ENCODE assay signal across 9 cellular contexts in genomic region chr16:87956169-87956770, GRCh38. TPM values are rescaled to one million over a fixed set of nuclear protein-coding genes. Genes with fewer than 3 reads are reported as not detected.
DNase-seq lines count a peak whose midpoint lies in the region; ATAC-seq and TF ChIP-seq lines count a peak whose summit lies in the region.
"Had no signal": no experiment of that assay in that cellular context is flagged by ENCODE, and none has a peak within 500 bp of the region (broad histone marks: within the 10 kb centered on the region; RNA-seq: fewer than 3 reads in every experiment).

No MANE protein-coding gene starts in this region.

- no peaks in the 10 kb centered on the region for H3K9me3 Mint-ChIP-seq in WTC11
- H3K9me3 Mint-ChIP-seq in central memory CD8-positive, alpha-beta T cell = no peaks in the 10 kb centered on the region

- intact Hi-C loops in lower leg skin (cut with DNase I; ENCODE audit: low total_unique reads) = no loop called here

- peaks cover 22% of the 10 kb centered on the region for H3K36me3 Mint-ChIP-seq in WTC11
- peaks cover 30% of the 10 kb centered on the region for H3K36me3 Mint-ChIP-seq in central memory CD8-positive, alpha-beta T cell (ENCODE audit: insufficient read depth)

- no peak for TF ChIP-seq CTCF in WTC11 (IDR thresholded peaks at IDR 0.05)
- no peak for TF ChIP-seq CTCF in lower leg skin (IDR thresholded peaks at IDR 0.05)

- no peaks in the 10 kb centered on the region for H3K27me3 Mint-ChIP-seq in WTC11 (ENCODE audit: low read depth)
- no peaks in the 10 kb centered on the region for H3K27me3 Mint-ChIP-seq in central memory CD8-positive, alpha-beta T cell

- H3K4me1 ChIP-seq in mononuclear cell (ENCODE audit: insufficient read depth, low read length) = peaks cover 77% of the 10 kb centered on the region

- 45 to 50% methylated on average over 13 of the region's 13 CpGs for WGBS in lower leg skin, 2 donors

- H3K27me3 ChIP-seq in mononuclear cell (ENCODE audit: insufficient read depth, low read length) = no peaks in the 10 kb centered on the region

- DNase-seq in AML-193 (lab: John Stamatoyannopoulos, UW) (peak; percentile 9 to 17), WTC11 (ENCODE audit: low spot score) (no peak), lower leg skin (ENCODE audit: low spot score in 2 of 2) (no peak)
- DNase-seq in central memory CD8-positive, alpha-beta T cell (ENCODE audit: low spot score in 2 of 2) = peak; percentile 55 to 76
- peak; percentile 71 for DNase-seq in stimulated activated naive CD4-positive, alpha-beta T cell treated with Interleukin-2 at 50 U/mL for 16 hours (lab: John Stamatoyannopoulos, UW)

- H3K4me3 ChIP-seq in mononuclear cell (ENCODE audit: low read length) (peak overlapping the region; percentile 17), lower leg skin (ENCODE audit: low read depth, poor library complexity, severe bottlenecking) (no peak overlapping the region)

- H3K27ac Mint-ChIP-seq in WTC11 = peak overlapping the region; percentile 89
- H3K27ac Mint-ChIP-seq in central memory CD8-positive, alpha-beta T cell (ENCODE audit: low read depth) = peak overlapping the region; percentile 91

- no peak overlapping the region for H3K4me3 Mint-ChIP-seq in WTC11
- H3K4me3 Mint-ChIP-seq in central memory CD8-positive, alpha-beta T cell = peak overlapping the region; percentile 72

- ATAC-seq in HG02610 (IDR thresholded peaks at IDR 0.05; ENCODE audit: unreplicated experiment) (peak; percentile 22), WTC11 (peak; percentile 8; the same call in 1 of the 2 replicates), GM18867 (IDR thresholded peaks at IDR 0.05; ENCODE audit: unreplicated experiment) (no peak)
- ATAC-seq in central memory CD8-positive, alpha-beta T cell (replicated peaks; ENCODE audit: extremely low read depth, poor library complexity, severe bottlenecking) = peak; percentile 71

- H3K9me3 ChIP-seq in mononuclear cell (ENCODE audit: low read depth, low read length) = no peaks in the 10 kb centered on the region

- H3K4me1 Mint-ChIP-seq in WTC11 = peaks cover 40% of the 10 kb centered on the region
- peaks cover 77% of the 10 kb centered on the region for H3K4me1 Mint-ChIP-seq in central memory CD8-positive, alpha-beta T cell

- TF ChIP-seq POLR2A in lower leg skin (IDR thresholded peaks at IDR 0.05) = no peak

- CTCF ChIA-PET in WTC11 (lab: Charles Lee) = interaction anchor here (0.7 to 1.6 kb wide), 6 partner anchors 19 to 177 kb away, joined by 3 to 5 read pairs (median 4); partner anchors contain the start of gene CA5A

- POLR2A ChIA-PET in WTC11 (lab: Charles Lee) = no interaction called here

TF ChIP-seq in WTC11, 78 proteins besides CTCF, POLR2A, EP300 and RAD21 (continues in another document):
- TF ChIP-seq ATF6 (CRISPR knock-in tag; IDR thresholded peaks at IDR 0.05) (no peak), JUN (CRISPR knock-in tag; IDR thresholded peaks at IDR 0.05) (no peak), NR1H2 (CRISPR knock-in tag; IDR thresholded peaks at IDR 0.05) (no peak), NR2C2 (CRISPR knock-in tag; IDR thresholded peaks at IDR 0.05) (no peak), MLX (CRISPR knock-in tag; IDR thresholded peaks at IDR 0.05) (no peak), KAT7 (CRISPR knock-in tag; IDR thresholded peaks at IDR 0.05; ENCODE audit: borderline replicate concordance) (no peak), ZBTB21 (CRISPR knock-in tag; IDR thresholded peaks at IDR 0.05; ENCODE audit: borderline replicate concordance) (no peak), ZNF532 (CRISPR knock-in tag; IDR thresholded peaks at IDR 0.05; ENCODE audit: borderline replicate concordance) (no peak), STAT6 (CRISPR knock-in tag; conservative IDR thresholded peaks at IDR 0.05; ENCODE audit: low read depth) (no peak)

RNA-seq across cellular contexts. Expression of gene BANP, which starts 5.0 kb away (rescaled TPM):
- total RNA-seq in WTC11 (2021) = 29.1 to 34.5 TPM (median 33.3 TPM) in 3 replicates
- 71.8 TPM for total RNA-seq in mononuclear cell
- total RNA-seq in lower leg skin = 10 to 100 TPM; 21.6 to 28.7 (median 24.5) TPM

RNA-seq across cellular contexts. Expression of gene CA5A, which starts 19.9 kb away (rescaled TPM):
- total RNA-seq in WTC11 (2021) (not detected in 3 replicates), mononuclear cell (under 0.01 TPM), lower leg skin (not detected)
- total RNA-seq: epithelial cell of proximal tubule had no signal

Comparison
In these comparisons a context has a peak if more than half of its experiments do, and no peak if none do; other contexts are left out.
1. DNase-seq: peak in AML-193 (2 of 2), central memory CD8-positive, alpha-beta T cell (2 of 2) and stimulated activated naive CD4-positive, alpha-beta T cell treated with Interleukin-2 at 50 U/mL for 16 hours (single experiment); none in WTC11 (single experiment) and lower leg skin (0 of 2).